In genomic region chr17:26883878-26884740, GRCh38 we compare ENCODE assay signal across 7 cellular contexts.
DNase-seq lines count a peak whose midpoint lies in the region; ATAC-seq and TF ChIP-seq lines count a peak whose summit lies in the region.
"Not testable (repeated sequence)": the region's sequence is repeated elsewhere in the genome, so short reads cannot be mapped to it uniquely, and the experiment has no call there.

No MANE protein-coding gene starts in this region.

- TF ChIP-seq POLR2A in gastroesophageal sphincter (IDR thresholded peaks at IDR 0.05), result not testable (repeated sequence)

- not testable (repeated sequence) for H3K36me3 ChIP-seq in RWPE2 (ENCODE audit: low read depth); gastroesophageal sphincter

- 73% methylated on average over 12 of the region's 16 CpGs; no CpG with 5 or more reads in 1 of the 2 donors for WGBS in gastroesophageal sphincter (ENCODE audit: low coverage in 1 of 2), 2 donors

- not testable (repeated sequence) for H3K4me1 ChIP-seq in RWPE2 (ENCODE audit: insufficient read depth, poor library complexity, severe bottlenecking); gastroesophageal sphincter

- not testable (repeated sequence) for H3K27me3 ChIP-seq in RWPE2 (ENCODE audit: insufficient read depth, poor library complexity, severe bottlenecking); gastroesophageal sphincter

- not testable (repeated sequence) for TF ChIP-seq CTCF in RWPE2 (IDR thresholded peaks at IDR 0.05; ENCODE audit: poor library complexity, severe bottlenecking); gastroesophageal sphincter (IDR thresholded peaks at IDR 0.05); natural killer cell (IDR thresholded peaks at IDR 0.05)

- TF ChIP-seq EP300 in gastroesophageal sphincter (IDR thresholded peaks at IDR 0.05), result not testable (repeated sequence)

- not testable (repeated sequence) for H3K27ac ChIP-seq in RWPE2 (ENCODE audit: poor library complexity, severe bottlenecking); gastroesophageal sphincter

- not testable (repeated sequence) for H3K4me3 Mint-ChIP-seq in activated T-cell treated with anti-CD3 and anti-CD28 coated beads, Interleukin-2, amount 50 U/mL, for 72 hours; natural killer cell; stimulated activated naive B cell treated with anti-CD40 and anti-IgM and Interleukin-4, amounts not matched to agents 10 μg/mL and 1 μg/mL and 100 μg/mL, for 72 hours

- ATAC-seq in GM19324 (IDR thresholded peaks at IDR 0.05; ENCODE audit: low FRiP score, unreplicated experiment) (peak; percentile 21), RWPE2 (ENCODE audit: low read depth) (peak; percentile 33), gastroesophageal sphincter (peak; percentile 44), left lobe of liver (peak; percentile 38), natural killer cell (peak in 2 of 3 donors; percentile 43 to 54)
- peak; percentile 39 to 59 for ATAC-seq in activated T-cell treated with anti-CD3 and anti-CD28 coated beads, Interleukin-2, amount 50 U/mL, for 72 hours (replicated peaks in 1 of 2)
- ATAC-seq in stimulated activated naive B cell treated with anti-CD40 and anti-IgM and Interleukin-4, amounts not matched to agents 10 μg/mL and 1 μg/mL and 100 μg/mL, for 72 hours (replicated peaks), result peak; percentile 47 to 51

- H3K36me3 Mint-ChIP-seq in activated T-cell treated with anti-CD3 and anti-CD28 coated beads, Interleukin-2, amount 50 U/mL, for 72 hours (ENCODE audit: insufficient read depth in 2 of 2); natural killer cell; stimulated activated naive B cell treated with anti-CD40 and anti-IgM and Interleukin-4, amounts not matched to agents 10 μg/mL and 1 μg/mL and 100 μg/mL, for 72 hours: not testable (repeated sequence)

- H3K4me1 Mint-ChIP-seq in activated T-cell treated with anti-CD3 and anti-CD28 coated beads, Interleukin-2, amount 50 U/mL, for 72 hours (ENCODE audit: low read depth); natural killer cell; stimulated activated naive B cell treated with anti-CD40 and anti-IgM and Interleukin-4, amounts not matched to agents 10 μg/mL and 1 μg/mL and 100 μg/mL, for 72 hours: not testable (repeated sequence)

- H3K27ac Mint-ChIP-seq in activated T-cell treated with anti-CD3 and anti-CD28 coated beads, Interleukin-2, amount 50 U/mL, for 72 hours; natural killer cell; stimulated activated naive B cell treated with anti-CD40 and anti-IgM and Interleukin-4, amounts not matched to agents 10 μg/mL and 1 μg/mL and 100 μg/mL, for 72 hours: not testable (repeated sequence)

- H3K9me3 ChIP-seq in RWPE2 (ENCODE audit: severe bottlenecking); gastroesophageal sphincter: not testable (repeated sequence)

- H3K4me3 ChIP-seq in RWPE2 (ENCODE audit: severe bottlenecking); gastroesophageal sphincter: not testable (repeated sequence)

- DNase-seq in RWPE2 (ENCODE audit: low spot score); activated T-cell treated with anti-CD3 and anti-CD28 coated beads, Interleukin-2, amount 50 U/mL, for 72 hours; left lobe of liver (ENCODE audit: low spot score); natural killer cell; stimulated activated naive B cell treated with anti-CD40 and anti-IgM and Interleukin-4, amounts not matched to agents 10 μg/mL and 1 μg/mL and 100 μg/mL, for 72 hours: not testable (repeated sequence)

- intact Hi-C loops in natural killer cell (cut with micrococcal nuclease), result not testable (repeated sequence)

- H3K27me3 Mint-ChIP-seq in activated T-cell treated with anti-CD3 and anti-CD28 coated beads, Interleukin-2, amount 50 U/mL, for 72 hours (ENCODE audit: low read depth); natural killer cell (ENCODE audit: low read depth in 2 of 2); stimulated activated naive B cell treated with anti-CD40 and anti-IgM and Interleukin-4, amounts not matched to agents 10 μg/mL and 1 μg/mL and 100 μg/mL, for 72 hours: not testable (repeated sequence)

- not testable (repeated sequence) for H3K9me3 Mint-ChIP-seq in activated T-cell treated with anti-CD3 and anti-CD28 coated beads, Interleukin-2, amount 50 U/mL, for 72 hours; natural killer cell; stimulated activated naive B cell treated with anti-CD40 and anti-IgM and Interleukin-4, amounts not matched to agents 10 μg/mL and 1 μg/mL and 100 μg/mL, for 72 hours
